Comparison of ENCODE assay signal across 24 cellular contexts in the genomic region with DNA sequence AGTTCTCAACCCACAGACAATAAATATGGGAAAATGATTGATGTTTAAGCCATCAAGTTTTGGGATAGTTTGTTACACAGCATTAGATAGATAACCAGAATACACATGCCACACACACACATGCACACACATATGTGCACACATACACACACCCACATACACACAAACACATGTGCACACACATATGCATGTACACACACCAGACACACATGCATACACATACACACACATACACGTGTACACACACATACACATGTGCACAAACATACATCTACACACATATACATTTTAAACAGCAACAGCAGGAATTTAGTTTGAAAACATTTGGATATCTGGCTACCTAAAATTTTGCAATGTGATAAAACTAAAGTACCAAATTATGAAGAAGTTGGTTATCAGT. TPM values are rescaled to one million over a fixed set of nuclear protein-coding genes. Genes with fewer than 3 reads are reported as not detected.
"Had no signal": no experiment of that assay in that cellular context is flagged by ENCODE, and none has a peak within 500 bp of the region (broad histone marks: within the 10 kb centered on the region; RNA-seq: fewer than 3 reads in every experiment).

No MANE protein-coding gene starts in this region.

- H3K79me2 ChIP-seq: hepatocyte had no signal

- H3K9me3 ChIP-seq: heart right ventricle, left ventricle myocardium inferior, ovary, right atrium auricular region, stomach, testis, thyroid gland, transverse colon, upper lobe of left lung had no signal

- H3K4me3 ChIP-seq: heart right ventricle, hepatocyte, left ventricle myocardium inferior, lung, neural progenitor cell, ovary, right atrium auricular region, skin epidermis, stomach, testis, thyroid gland, transverse colon, upper lobe of left lung had no signal

- H3K9ac ChIP-seq: neural progenitor cell had no signal

- H2AFZ ChIP-seq: hepatocyte, neural progenitor cell had no signal

- DNase-seq: heart right ventricle; islet precursor cell; left ventricle myocardium inferior; mesendoderm; naive B cell; natural killer cell; nephron progenitor cell; ovary; stimulated activated CD4-positive, alpha-beta T cell treated with anti-CD3 and anti-CD28 coated beads, Interleukin-12 subunit alpha, Interleukin-12 subunit beta, amount 100 ng/mL, for 4 hours; stimulated activated CD4-positive, alpha-beta T cell treated with anti-CD3 and anti-CD28 coated beads, Interleukin-15, amount 100 ng/mL, for 24 hours; stimulated activated CD4-positive, alpha-beta T cell treated with anti-CD3 and anti-CD28 coated beads, Interleukin-2, amount 100 ng/mL, for 24 hours; stimulated activated CD4-positive, alpha-beta T cell treated with anti-CD3 and anti-CD28 coated beads, Interleukin-4, amount 100 ng/mL, for 1 hour; stimulated activated naive CD4-positive, alpha-beta T cell; stomach; testis; transverse colon; upper lobe of left lung had no signal

- H3K27ac ChIP-seq: heart right ventricle, hepatocyte, left ventricle myocardium inferior, neural progenitor cell, ovary, right atrium auricular region, skin epidermis, stomach, testis, thyroid gland, transverse colon, upper lobe of left lung had no signal

- H3K36me3 ChIP-seq: heart right ventricle, left ventricle myocardium inferior, neural progenitor cell, ovary, right atrium auricular region, stomach, thyroid gland, transverse colon, upper lobe of left lung had no signal

- H3K27me3 ChIP-seq: heart right ventricle, hepatocyte, neural progenitor cell, ovary, right atrium auricular region, stomach, testis, thyroid gland, transverse colon, upper lobe of left lung had no signal

- H3K4me1 ChIP-seq: heart right ventricle, left ventricle myocardium inferior, neural progenitor cell, right atrium auricular region, stomach, testis, thyroid gland, transverse colon, upper lobe of left lung had no signal

- ATAC-seq: heart right ventricle, natural killer cell, sciatic nerve had no signal

- H3K4me2 ChIP-seq: hepatocyte, neural progenitor cell had no signal

RNA-seq across cellular contexts. Expression of gene TMEM150C, which starts 42.7 kb away (rescaled TPM):
- total RNA-seq: natural killer cell had no signal
